Comparison of ENCODE assay signal across 1 cellular context in genomic region chr2:229794636-229795035, GRCh38.
TF ChIP-seq lines count a peak whose summit lies in the region.

No MANE protein-coding gene starts in this region.

TF ChIP-seq in SK-N-SH, 30 proteins besides CTCF, POLR2A, EP300 and RAD21 (continued from another document):
- TF ChIP-seq PBX3 (IDR thresholded peaks at IDR 0.05), result no peak
- no peak for TF ChIP-seq RXRA (IDR thresholded peaks at IDR 0.05; ENCODE audit: borderline replicate concordance, low read depth)
- TF ChIP-seq POLR2AphosphoS5 (IDR thresholded peaks at IDR 0.05; ENCODE audit: low read depth, low read length), result no peak
- TF ChIP-seq ELF1 (IDR thresholded peaks at IDR 0.05), result no peak
